ENCODE assay signal across 18 cellular contexts in the genomic region with DNA sequence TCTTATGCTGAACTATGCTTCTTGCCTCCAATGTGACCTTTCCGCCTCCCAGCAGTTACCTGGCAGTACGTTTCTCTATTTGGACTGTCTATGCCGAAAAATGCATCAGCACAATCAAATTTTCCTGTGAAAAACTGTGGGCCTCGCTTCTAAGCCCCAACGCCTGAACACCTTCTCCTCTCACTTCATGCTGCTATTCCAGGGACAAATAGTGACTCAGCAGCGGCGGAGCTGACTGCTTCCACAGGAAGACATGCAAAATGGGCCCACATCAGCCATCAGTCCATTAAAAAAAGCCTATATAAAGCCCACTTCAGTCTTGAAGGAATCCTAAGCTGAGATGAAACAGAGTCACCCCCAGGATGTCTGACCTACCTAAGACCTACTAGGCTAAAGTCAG. TPM values are rescaled to one million over a fixed set of nuclear protein-coding genes. Genes with fewer than 3 reads are reported as not detected.
A peak's percentile ranks its signal among the peaks of the same experiment; 100 is the strongest.
DNase-seq lines count a peak whose midpoint lies in the region; ATAC-seq lines count a peak whose summit lies in the region.
"Had no signal": no experiment of that assay in that cellular context is flagged by ENCODE, and none has a peak within 500 bp of the region (broad histone marks: within the 10 kb centered on the region; RNA-seq: fewer than 3 reads in every experiment).

No MANE protein-coding gene starts in this region.

- peak overlapping the region; percentile 50 for H3K27ac ChIP-seq in cingulate gyrus (ENCODE audit: low read depth, low read length)
- H3K27ac ChIP-seq in temporal lobe (ENCODE audit: low read depth, low read length) = peak overlapping the region; percentile 81
- H3K27ac ChIP-seq: BLaER1, GM23248, HL-60 had no signal

- ATAC-seq in T-helper 17 cell (no peak), GM21576 (IDR thresholded peaks at IDR 0.05; ENCODE audit: unreplicated experiment) (no peak), GM18511 (IDR thresholded peaks at IDR 0.05; ENCODE audit: unreplicated experiment) (no peak), GM21723 (IDR thresholded peaks at IDR 0.05; ENCODE audit: unreplicated experiment) (no peak)

- peaks cover 3% of the 10 kb centered on the region for H3K36me3 Mint-ChIP-seq in T-helper 17 cell (ENCODE audit: low read depth)

- no peaks in the 10 kb centered on the region for H3K9me3 ChIP-seq in T-helper 17 cell (ENCODE audit: control insufficient read depth, low read length, poor library complexity, severe bottlenecking)
- H3K9me3 ChIP-seq: BLaER1, HAP-1 had no signal

- H3K27ac Mint-ChIP-seq in T-helper 17 cell = peak overlapping the region; percentile 47
- H3K27ac Mint-ChIP-seq: CD4-positive, alpha-beta memory T cell had no signal

- H3K4me3 Mint-ChIP-seq in T-helper 17 cell = no peak overlapping the region
- H3K4me3 Mint-ChIP-seq: CD14-positive monocyte; CD4-positive, alpha-beta memory T cell; IgD-negative memory B cell had no signal

- no peaks in the 10 kb centered on the region for H3K27me3 Mint-ChIP-seq in T-helper 17 cell
- H3K27me3 Mint-ChIP-seq: CD4-positive, alpha-beta memory T cell; IgD-negative memory B cell had no signal

- peaks cover 3% of the 10 kb centered on the region for H3K4me1 Mint-ChIP-seq in T-helper 17 cell
- H3K4me1 Mint-ChIP-seq: CD14-positive monocyte had no signal

- DNase-seq in T-helper 17 cell = no peak
- DNase-seq in inferior parietal cortex (ENCODE audit: extremely low spot score) = peak; percentile 12
- DNase-seq: 8988T; CD4-positive, alpha-beta memory T cell; DMS153; DMS79; GDM1; GM23248 had no signal

RNA-seq across cellular contexts. Expression of gene PIP4K2B, which starts 10.5 kb away (rescaled TPM):
- total RNA-seq in T-helper 17 cell = 10 to 100 TPM; 28.2 to 33.5 TPM
- total RNA-seq in temporal lobe = 161 TPM

RNA-seq across cellular contexts. Expression of gene CWC25, which starts 15.3 kb away (rescaled TPM):
- total RNA-seq in T-helper 17 cell (10 to 100 TPM; 69.6 to 88.5 TPM), temporal lobe (8.4 TPM)

RNA-seq across cellular contexts. Expression of gene RPL23, which starts 43.7 kb away (rescaled TPM):
- total RNA-seq in T-helper 17 cell (1,000 to 10,000 TPM; 1,821 to 1,859 TPM), temporal lobe (919 TPM)

RNA-seq across cellular contexts. Expression of gene PSMB3, which starts 57.3 kb away (rescaled TPM):
- total RNA-seq in T-helper 17 cell (10 to 100 TPM; 78.5 to 85.5 TPM), temporal lobe (74.7 TPM)
